ENCODE assay signal across 8 cellular contexts in genomic region chr20:1965520-1966278, GRCh38. TPM values are rescaled to one million over a fixed set of nuclear protein-coding genes. Genes with fewer than 3 reads are reported as not detected.
DNase-seq lines count a peak whose midpoint lies in the region; ATAC-seq and TF ChIP-seq lines count a peak whose summit lies in the region.

No MANE protein-coding gene starts in this region.

- H3K4me3 ChIP-seq in BE2C (ENCODE audit: low read depth, low read length), result no peak overlapping the region

- no peak overlapping the region for H3K27ac Mint-ChIP-seq in H9

- no peaks in the 10 kb centered on the region for H3K4me1 ChIP-seq in BE2C
- H3K4me1 ChIP-seq in H9 (ENCODE audit: insufficient read depth, low read length), result peaks cover 5% of the 10 kb centered on the region; the same call in 1 of the 2 replicates

- H3K23me2 ChIP-seq in H9 (ENCODE audit: insufficient read length, low read depth, low read length, poor library complexity, severe bottlenecking), result peaks cover 3% of the 10 kb centered on the region

- H3K27me3 Mint-ChIP-seq in H9 (ENCODE audit: low read depth), result peaks cover 30% of the 10 kb centered on the region

- no peak overlapping the region for H4K5ac ChIP-seq in H9 (ENCODE audit: insufficient read length, low read depth, low read length)

- H2AK5ac ChIP-seq in H9 (ENCODE audit: insufficient read length, low read length), result no peak overlapping the region

- H3K4me2 ChIP-seq in H9 (ENCODE audit: insufficient read depth, insufficient read length, low read length), result peak overlapping the region; percentile 43

- DNase-seq in BE2C (peak; percentile 66), H9 (peak; percentile 87), NCI-H2171 (lab: John Stamatoyannopoulos, UW) (peak; percentile 61), cerebellum (ENCODE audit: low spot score) (peak; percentile 80), left colon (peak; percentile 52 to 82)
- DNase-seq in activated CD4-positive, alpha-beta T cell treated with anti-CD3 and anti-CD28 coated beads for 24 hours (ENCODE audit: low read depth in 2 of 2), result peak; percentile 83 to 86
- DNase-seq in stimulated activated CD4-positive, alpha-beta T cell treated with anti-CD3 and anti-CD28 coated beads, Interleukin-2, amount 100 ng/mL, for 24 hours, result peak; percentile 92

- no peak overlapping the region for H2BK5ac ChIP-seq in H9 (ENCODE audit: insufficient read length, low read length)

- H3K14ac ChIP-seq in H9 (ENCODE audit: insufficient read depth, low read length), result no peak overlapping the region

- no peak overlapping the region for H3K56ac ChIP-seq in H9 (ENCODE audit: insufficient read length, low read depth, low read length)

- H2BK120ac ChIP-seq in H9 (ENCODE audit: low read depth, low read length, poor library complexity, severe bottlenecking), result no peak overlapping the region

- no peak overlapping the region for H4K8ac ChIP-seq in H9 (replicated peaks; ENCODE audit: insufficient read length, low read depth, low read length)

- H3K27me3 ChIP-seq in BE2C, result no peaks in the 10 kb centered on the region
- H3K27me3 ChIP-seq in H9 (ENCODE audit: insufficient read depth, low read length), result no peaks in the 10 kb centered on the region

- H3K27ac ChIP-seq in H9 (ENCODE audit: insufficient read length, low read depth, low read length), result no peak overlapping the region

- no CpG with 5 or more reads among the region's 27 CpGs for WGBS in H9 (ENCODE audit: extremely low coverage, insufficient read length, low lambda C conversion rate)

- H3K9me3 Mint-ChIP-seq in H9, result no peaks in the 10 kb centered on the region; a peak in 1 of 5 replicates

- TF ChIP-seq CTCF in BE2C (IDR thresholded peaks at IDR 0.05; ENCODE audit: low read depth, low read length) (peak; percentile 68), H9 (conservative IDR thresholded peaks at IDR 0.05) (peak; percentile 96)

- H3K79me1 ChIP-seq in H9 (ENCODE audit: insufficient read depth, low read depth, low read length, poor library complexity, severe bottlenecking), result no peaks in the 10 kb centered on the region

- no peak overlapping the region for H4K91ac ChIP-seq in H9 (ENCODE audit: insufficient read length, low read depth, low read length)

- no peak overlapping the region for H3K9ac ChIP-seq in H9 (ENCODE audit: extremely low read depth, insufficient read length, low read length)

- intact Hi-C loops in left colon (cut with DNase I, micrococcal nuclease), result loop anchor here (5.0 to 10.0 kb wide), 2 partner anchors 181 to 207 kb away; no protein-coding TSS in a partner anchor

- H3K4ac ChIP-seq in H9 (ENCODE audit: low read depth, low read length), result no peak overlapping the region

- H3K36me3 Mint-ChIP-seq in H9 (ENCODE audit: insufficient read depth in 1 of 3, low read depth in 3 of 3), result no peaks in the 10 kb centered on the region; a peak in 1 of 7 replicates

- H2BK20ac ChIP-seq in H9 (ENCODE audit: low read depth, low read length, poor library complexity, severe bottlenecking), result no peak overlapping the region

- no peaks in the 10 kb centered on the region for H4K20me1 ChIP-seq in H9 (ENCODE audit: control insufficient read depth, insufficient read depth, insufficient read length)

- no peaks in the 10 kb centered on the region for H3K9me3 ChIP-seq in BE2C
- no peaks in the 10 kb centered on the region for H3K9me3 ChIP-seq in H9 (ENCODE audit: control insufficient read depth, low read depth, low read length)

- ATAC-seq in left colon (peak; percentile 69), HG03439 (IDR thresholded peaks at IDR 0.05; ENCODE audit: unreplicated experiment) (no peak)

- no peak overlapping the region for H3K18ac ChIP-seq in H9 (ENCODE audit: insufficient read length, low read depth, low read length)

- no peak overlapping the region for H3K23ac ChIP-seq in H9 (ENCODE audit: insufficient read length, low read depth, low read length)

- H3K79me2 ChIP-seq in H9 (ENCODE audit: insufficient read depth, low read length), result no peaks in the 10 kb centered on the region

- H2AFZ ChIP-seq in H9 (ENCODE audit: low read length), result peak overlapping the region; percentile 0

- no peak overlapping the region for H2BK15ac ChIP-seq in H9 (ENCODE audit: low read depth, low read length)

- H3K36me3 ChIP-seq in BE2C, result no peaks in the 10 kb centered on the region

- peak overlapping the region; percentile 34 to 64; a peak in 4 of 5 replicates for H3K4me3 Mint-ChIP-seq in H9

- H3K4me1 Mint-ChIP-seq in H9, result peaks cover 54 to 56% of the 10 kb centered on the region in 2 experiments

- no peak overlapping the region for H2BK12ac ChIP-seq in H9 (ENCODE audit: insufficient read length, low read depth, low read length)

- H3T11ph ChIP-seq in H9 (ENCODE audit: low read length), result no peak overlapping the region

RNA-seq across cellular contexts. Expression of gene PDYN, which starts 28.2 kb away (rescaled TPM):
- not detected for polyA plus RNA-seq in BE2C (2012; ENCODE audit: insufficient read depth, insufficient read length, low read depth)
- total RNA-seq in H9 (2021) (0.59 and 0.63 TPM in 2 replicates), cerebellum (0.45 TPM), left colon (not detected)
